ENCODE assay signal across 15 cellular contexts in genomic region chr16:75653926-75654325, GRCh38. TPM values are rescaled to one million over a fixed set of nuclear protein-coding genes. Genes with fewer than 3 reads are reported as not detected.
DNase-seq lines count a peak whose midpoint lies in the region; ATAC-seq and TF ChIP-seq lines count a peak whose summit lies in the region.
"Had no signal": no experiment of that assay in that cellular context is flagged by ENCODE, and none has a peak within 500 bp of the region (broad histone marks: within the 10 kb centered on the region; RNA-seq: fewer than 3 reads in every experiment).

No MANE protein-coding gene starts in this region.

- H3K4me3 ChIP-seq in adipocyte (ENCODE audit: low read length) (no peak overlapping the region), heart right ventricle (no peak overlapping the region), neuronal stem cell (ENCODE audit: low read length in 2 of 2) (no peak overlapping the region), prostate gland (no peak overlapping the region)

- intact Hi-C loops in heart right ventricle (cut with DNase I) (loop anchor here in 4 of 10 donors (5.0 to 10.0 kb wide), 3 partner anchors 108 to 1541 kb away; partner anchors contain the start of genes MON1B (in 1 of the 4) and SYCE1L (in 1 of the 4)), prostate gland (cut with DNase I) (no loop called here)

- H2BK120ac ChIP-seq in neuronal stem cell (ENCODE audit: low read depth, low read length) = no peak overlapping the region

- no peak overlapping the region for H4K8ac ChIP-seq in neuronal stem cell (ENCODE audit: low read depth, low read length)

- no peak overlapping the region for H3K4me2 ChIP-seq in neuronal stem cell (ENCODE audit: insufficient read depth, low read length, poor library complexity, severe bottlenecking)

- H2BK15ac ChIP-seq in neuronal stem cell (ENCODE audit: low read length) = no peak overlapping the region

- H3K36me3 Mint-ChIP-seq in HFFc6 (ENCODE audit: low read depth) (peaks cover 41% of the 10 kb centered on the region), naive B cell (peaks cover 21 to 22% of the 10 kb centered on the region in 2 donors)

- ATAC-seq in naive B cell (ENCODE audit: low read depth in 2 of 2) (no peak), heart right ventricle (no peak), GM19328 (IDR thresholded peaks at IDR 0.05; ENCODE audit: unreplicated experiment) (no peak)

- no peak overlapping the region for H3K23ac ChIP-seq in neuronal stem cell (ENCODE audit: low read depth, low read length, poor library complexity)

- H3K9ac ChIP-seq in adipocyte (ENCODE audit: low read length) = peak overlapping the region; percentile 37
- H3K9ac ChIP-seq in neuronal stem cell (ENCODE audit: low read depth, low read length, poor library complexity) = no peak overlapping the region

- H3K27me3 Mint-ChIP-seq in HFFc6 (ENCODE audit: insufficient read depth) (no peaks in the 10 kb centered on the region), naive B cell (no peaks in the 10 kb centered on the region)

- H3K4me1 ChIP-seq in adipocyte (ENCODE audit: control insufficient read depth, insufficient read depth, low read length) = peaks cover 53% of the 10 kb centered on the region
- H3K4me1 ChIP-seq in heart right ventricle = peaks cover 0 to 70% (median 46%) of the 10 kb centered on the region in 9 donors
- H3K4me1 ChIP-seq in neuronal stem cell (ENCODE audit: control insufficient read depth in 2 of 2, insufficient read depth in 1 of 2, low read depth in 1 of 2, low read length in 2 of 2) = peaks cover 1 to 2% of the 10 kb centered on the region in 2 donors
- peaks cover 8% of the 10 kb centered on the region for H3K4me1 ChIP-seq in prostate gland (replicated peaks)

- H3K18ac ChIP-seq in neuronal stem cell (ENCODE audit: low read length) = no peak overlapping the region

- H3K79me1 ChIP-seq in neuronal stem cell (ENCODE audit: low read depth, low read length) = peaks cover 4% of the 10 kb centered on the region

- H3K36me3 ChIP-seq in adipocyte (ENCODE audit: control insufficient read depth, insufficient read depth, low read length, severe bottlenecking) = peaks cover 45% of the 10 kb centered on the region
- H3K36me3 ChIP-seq in heart right ventricle = peaks cover 0 to 54% (median 47%) of the 10 kb centered on the region in 9 donors
- H3K36me3 ChIP-seq in neuronal stem cell (replicated peaks in 1 of 2; ENCODE audit: control insufficient read depth in 2 of 2, insufficient read depth in 2 of 2, low read length in 2 of 2) = peaks cover 20 to 78% of the 10 kb centered on the region in 2 donors
- H3K36me3 ChIP-seq in prostate gland = peaks cover 7 to 11% of the 10 kb centered on the region in 2 donors

- no peak overlapping the region for H3K14ac ChIP-seq in neuronal stem cell (ENCODE audit: low read length)

- DNase-seq in AG20443 (ENCODE audit: low spot score) (peak; percentile 69), HFFc6 (peak; percentile 71), adipocyte (ENCODE audit: low read depth) (peak; percentile 81), naive B cell (no peak), heart right ventricle (no peak), neuronal stem cell (ENCODE audit: low spot score) (no peak), prostate gland (ENCODE audit: low spot score) (no peak)
- DNase-seq: Caco-2; H7; NCI-H146; NK-92 treated with Interleukin-12 subunit alpha and Interleukin-12 subunit beta, amount 100 ng/mL, for 24 hours; stimulated activated CD4-positive, alpha-beta T cell treated with anti-CD3 and anti-CD28 coated beads, Interleukin-12 subunit alpha, Interleukin-12 subunit beta, amount 100 ng/mL, for 4 hours had no signal

- H3K9me3 ChIP-seq in adipocyte (ENCODE audit: control insufficient read depth, low read length) (no peaks in the 10 kb centered on the region), heart right ventricle (no peaks in the 10 kb centered on the region), neuronal stem cell (replicated peaks in 1 of 2; ENCODE audit: control insufficient read depth in 2 of 2, insufficient read depth in 1 of 2, low read depth in 1 of 2, low read length in 2 of 2) (no peaks in the 10 kb centered on the region), prostate gland (no peaks in the 10 kb centered on the region)

- TF ChIP-seq CTCF in HFFc6 (IDR thresholded peaks at IDR 0.05) (no peak), heart right ventricle (IDR thresholded peaks at IDR 0.05) (no peak), prostate gland (IDR thresholded peaks at IDR 0.05) (no peak)

- H3K27me3 ChIP-seq in adipocyte (replicated peaks; ENCODE audit: control insufficient read depth, insufficient read depth, low read length) = no peaks in the 10 kb centered on the region
- H3K27me3 ChIP-seq in heart right ventricle = no peaks in the 10 kb centered on the region
- no peaks in the 10 kb centered on the region for H3K27me3 ChIP-seq in neuronal stem cell (ENCODE audit: control insufficient read depth in 3 of 3, insufficient read depth in 3 of 3, low read depth in 1 of 3, low read length in 3 of 3)
- H3K27me3 ChIP-seq in prostate gland (replicated peaks; ENCODE audit: insufficient read depth) = no peaks in the 10 kb centered on the region

- TF ChIP-seq POLR2A in prostate gland (IDR thresholded peaks at IDR 0.05) = no peak

- no peak overlapping the region for H2AFZ ChIP-seq in neuronal stem cell (ENCODE audit: low read length)

- H2AK5ac ChIP-seq in neuronal stem cell (ENCODE audit: low read depth, low read length) = no peak overlapping the region

- no peak overlapping the region for H2BK5ac ChIP-seq in neuronal stem cell (ENCODE audit: low read length)

- H4K91ac ChIP-seq in neuronal stem cell (ENCODE audit: low read depth, low read length, poor library complexity) = no peak overlapping the region

- 38 to 41% methylated on average over 1 of the region's 1 CpG for WGBS in heart right ventricle, 2 donors
- WGBS in neuronal stem cell (ENCODE audit: extremely low coverage in 2 of 2, insufficient read length in 2 of 2, insufficient replicate concordance in 1 of 2), 2 donors = no CpG with 5 or more reads among the region's 1 CpG
- WGBS in prostate gland = 61% methylated on average over 1 of the region's 1 CpG

- no peak overlapping the region for H3K4ac ChIP-seq in neuronal stem cell (ENCODE audit: low read length)

- H3K4me1 Mint-ChIP-seq in HFFc6 (ENCODE audit: low read depth) (peaks cover 49% of the 10 kb centered on the region), naive B cell (peaks cover 47 to 53% (median 52%) of the 10 kb centered on the region in 3 donors)

- no peak overlapping the region for H2BK12ac ChIP-seq in neuronal stem cell (ENCODE audit: low read length)

- H3K4me3 Mint-ChIP-seq in HFFc6 (peak overlapping the region; percentile 71), naive B cell (peak overlapping the region in 1 of 8 donors; percentile 15)

- H3K9me3 Mint-ChIP-seq in HFFc6 (no peaks in the 10 kb centered on the region), naive B cell (no peaks in the 10 kb centered on the region)

- H3K27ac Mint-ChIP-seq in HFFc6 (peak overlapping the region; percentile 86), naive B cell (peak overlapping the region in 5 of 6 donors; percentile 8 to 85 (median 16))

- no peak overlapping the region for H3K27ac ChIP-seq in heart right ventricle
- H3K27ac ChIP-seq in neuronal stem cell (replicated peaks; ENCODE audit: low read length) = no peak overlapping the region
- no peak overlapping the region for H3K27ac ChIP-seq in prostate gland

RNA-seq across cellular contexts. Expression of gene TERF2IP, which starts 6.4 kb away (rescaled TPM):
- 10 to 100 TPM; 67.9 to 87.8 (median 70.6) TPM for total RNA-seq in HFFc6 (2021; fragmentation: NEBNext Ultra II Directional; extraction: Animal tissue kit (Norgen Biotek cat#: 25700))
- polyA plus RNA-seq in naive B cell (ENCODE audit: low read depth in 6 of 6) = 100 to 1,000 TPM in 5 of 6 donors, 10 to 100 TPM in 1; 82.1 to 159 (median 128) TPM
- total RNA-seq in heart right ventricle = 10 to 100 TPM; 49.1 to 79.3 (median 64.5) TPM
- 10 to 100 TPM; 43.3 to 71.1 TPM for polyA plus RNA-seq in heart right ventricle
- polyA plus RNA-seq in neuronal stem cell (2013, experiment 1 of 2) = 36.5 TPM
- polyA plus RNA-seq in neuronal stem cell (2013, experiment 2 of 2) = 37.5 TPM
- total RNA-seq in prostate gland = 100 to 1,000 TPM in 1 of 2 donors, 10 to 100 TPM in 1; 89.7 to 116 TPM

RNA-seq across cellular contexts. Expression of gene KARS1, which starts 6.5 kb away (rescaled TPM):
- 100 to 1,000 TPM; 135 to 158 (median 152) TPM for total RNA-seq in HFFc6 (2021; fragmentation: NEBNext Ultra II Directional; extraction: Animal tissue kit (Norgen Biotek cat#: 25700))
- polyA plus RNA-seq in naive B cell (ENCODE audit: low read depth in 6 of 6) = 100 to 1,000 TPM; 164 to 243 (median 184) TPM
- total RNA-seq in heart right ventricle = 100 to 1,000 TPM; 123 to 145 (median 129) TPM
- 100 to 1,000 TPM in 1 of 2 donors, 10 to 100 TPM in 1; 68.0 to 126 TPM for polyA plus RNA-seq in heart right ventricle
- polyA plus RNA-seq in neuronal stem cell (2013, experiment 1 of 2) = 102 TPM
- polyA plus RNA-seq in neuronal stem cell (2013, experiment 2 of 2) = 102 TPM
- 100 to 1,000 TPM in 1 of 2 donors, 10 to 100 TPM in 1; 89.4 to 145 TPM for total RNA-seq in prostate gland

RNA-seq across cellular contexts. Expression of gene CPHXL2, which starts 22.9 kb away (rescaled TPM):
- total RNA-seq in HFFc6 (2021; fragmentation: NEBNext Ultra II Directional; extraction: Animal tissue kit (Norgen Biotek cat#: 25700)) = not detected
- polyA plus RNA-seq in naive B cell (ENCODE audit: low read depth in 6 of 6) (not detected), heart right ventricle (not detected)
- total RNA-seq in heart right ventricle (not detected), prostate gland (not detected)
- not detected for polyA plus RNA-seq in neuronal stem cell (2013, experiment 1 of 2)
- not detected for polyA plus RNA-seq in neuronal stem cell (2013, experiment 2 of 2)
- total RNA-seq: Caco-2, fibroblast of villous mesenchyme, H7 had no signal
- polyA plus RNA-seq: keratinocyte had no signal

RNA-seq across cellular contexts. Expression of gene ADAT1, which starts 30.8 kb away (rescaled TPM):
- total RNA-seq in HFFc6 (2021; fragmentation: NEBNext Ultra II Directional; extraction: Animal tissue kit (Norgen Biotek cat#: 25700)) = 10 to 100 TPM; 48.3 to 61.2 (median 55.0) TPM
- polyA plus RNA-seq in naive B cell (ENCODE audit: low read depth in 6 of 6) (10 to 100 TPM; 27.4 to 49.7 (median 39.2) TPM), heart right ventricle (1 to 10 TPM; 6.1 to 7.9 TPM)
- total RNA-seq in heart right ventricle (10 to 100 TPM; 14.3 to 30.6 (median 23.3) TPM), prostate gland (10 to 100 TPM; 49.1 to 66.0 TPM)
- polyA plus RNA-seq in neuronal stem cell (2013, experiment 1 of 2) = 29.4 TPM
- polyA plus RNA-seq in neuronal stem cell (2013, experiment 2 of 2) = 28.3 TPM

RNA-seq across cellular contexts. Expression of gene DUXB, which starts 47.3 kb away (rescaled TPM):
- not detected for total RNA-seq in HFFc6 (2021; fragmentation: NEBNext Ultra II Directional; extraction: Animal tissue kit (Norgen Biotek cat#: 25700))
- under 1 TPM in 1 of 6 donors, not detected in 5; 0.34 TPM for polyA plus RNA-seq in naive B cell (ENCODE audit: low read depth in 6 of 6)
- not detected for total RNA-seq in heart right ventricle
- not detected for polyA plus RNA-seq in heart right ventricle
- polyA plus RNA-seq in neuronal stem cell (2013, experiment 1 of 2) = not detected
- not detected for polyA plus RNA-seq in neuronal stem cell (2013, experiment 2 of 2)
- not detected for total RNA-seq in prostate gland
- total RNA-seq: Caco-2, fibroblast of villous mesenchyme, H7 had no signal
- polyA plus RNA-seq: keratinocyte had no signal

Comparison
In these comparisons a context has a peak if more than half of its experiments do, and no peak if none do; other contexts are left out.
1. DNase-seq: peak in AG20443 (single experiment), HFFc6 (single experiment) and adipocyte (single experiment); none in naive B cell (single experiment), heart right ventricle (0 of 2), neuronal stem cell (single experiment) and prostate gland (single experiment).